In the genomic region with DNA sequence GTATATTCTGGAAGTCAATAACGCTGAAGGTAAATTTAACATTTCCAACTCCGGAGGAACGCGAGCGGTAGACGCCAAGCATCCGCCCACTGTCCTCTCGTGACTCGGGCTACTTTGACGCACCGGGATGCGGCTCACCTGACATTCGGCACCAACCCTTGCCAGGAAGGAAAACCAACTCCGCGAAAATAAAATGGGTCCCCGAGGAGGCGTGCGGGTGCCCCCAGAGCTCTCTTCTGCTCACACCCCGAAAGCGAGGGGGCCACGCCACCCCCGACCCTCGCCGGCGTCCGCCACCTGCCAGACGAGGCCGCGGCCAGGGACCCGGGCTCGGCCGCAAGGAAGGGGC, we compare ENCODE assay signal across 8 cellular contexts. TPM values are rescaled to one million over a fixed set of nuclear protein-coding genes. Genes with fewer than 3 reads are reported as not detected.
DNase-seq lines count a peak whose midpoint lies in the region; ATAC-seq, FAIRE-seq and TF ChIP-seq lines count a peak whose summit lies in the region.

No MANE protein-coding gene starts in this region.

- H3K27me3 ChIP-seq in HAP-1 (ENCODE audit: low read depth): no peaks in the 10 kb centered on the region
- no peaks in the 10 kb centered on the region for H3K27me3 ChIP-seq in OCI-LY1 (ENCODE audit: insufficient read depth, low read length)
- no peaks in the 10 kb centered on the region for H3K27me3 ChIP-seq in left ventricle myocardium inferior (ENCODE audit: low read depth)
- H3K27me3 ChIP-seq in psoas muscle (ENCODE audit: insufficient read depth in 3 of 3, low read length in 2 of 3): no peaks in the 10 kb centered on the region

- H3K4me1 Mint-ChIP-seq in activated naive CD8-positive, alpha-beta T cell (ENCODE audit: low read depth): peaks cover 38% of the 10 kb centered on the region

- H3K4me3 ChIP-seq in HAP-1 (peak overlapping the region; percentile 53), OCI-LY1 (ENCODE audit: low read depth, low read length, poor library complexity, severe bottlenecking) (peak overlapping the region; percentile 86), left ventricle myocardium inferior (peak overlapping the region; percentile 93), psoas muscle (peak overlapping the region; percentile 91)

- no peaks in the 10 kb centered on the region for H3K9me2 ChIP-seq in OCI-LY1 (ENCODE audit: low read depth, low read length)

- no peaks in the 10 kb centered on the region for H3K9me3 Mint-ChIP-seq in activated naive CD8-positive, alpha-beta T cell (ENCODE audit: low read depth)

- 0 to 1% (median 0%) methylated on average over 27 to 32 of the region's 32 CpGs for WGBS in psoas muscle, 3 donors

- no peak for TF ChIP-seq CTCF in OCI-LY1 (IDR thresholded peaks at IDR 0.05; ENCODE audit: low read length)
- no peak for TF ChIP-seq CTCF in left ventricle myocardium inferior (IDR thresholded peaks at IDR 0.05; ENCODE audit: borderline replicate concordance)
- no peak for TF ChIP-seq CTCF in psoas muscle (IDR thresholded peaks at IDR 0.05)
- TF ChIP-seq CTCF in D721Med (IDR thresholded peaks at IDR 0.05; ENCODE audit: insufficient read depth, missing control alignments): no peak

- peak overlapping the region; percentile 83 for H3K9ac ChIP-seq in OCI-LY1 (ENCODE audit: low read length)

- H3K27ac Mint-ChIP-seq in activated naive CD8-positive, alpha-beta T cell: peak overlapping the region; percentile 94

- peaks cover 43% of the 10 kb centered on the region for H3K79me2 ChIP-seq in OCI-LY1 (ENCODE audit: insufficient read depth, low read length)

- FAIRE-seq in D721Med (lab: Jason Lieb, UNC): no peak

- peak overlapping the region; percentile 87 for H3K4me2 ChIP-seq in OCI-LY1 (ENCODE audit: low read length)

- DNase-seq in DMS53 (lab: John Stamatoyannopoulos, UW) (peak; percentile 67), HAP-1 (ENCODE audit: low spot score in 2 of 2) (peak in 1 of 2 experiments; percentile 35), left ventricle myocardium inferior (peak; percentile 32), psoas muscle (peak; percentile 49 to 76), NOMO-1 treated with DMSO at 0.1 percent for 48 hours (lab: John Stamatoyannopoulos, UW; ENCODE audit: unreplicated experiment) (no peak), D721Med (ENCODE audit: insufficient read length, low spot score) (no peak)

- no peaks in the 10 kb centered on the region for H4K20me1 ChIP-seq in OCI-LY1 (ENCODE audit: insufficient read depth, low read length)

- in situ Hi-C loops in HAP-1 (cut with MboI; ENCODE audit: low sequenced_read_pairs): no loop called here

- H3K27me3 Mint-ChIP-seq in activated naive CD8-positive, alpha-beta T cell: no peaks in the 10 kb centered on the region

- H3K9me3 ChIP-seq in HAP-1 (no peaks in the 10 kb centered on the region), OCI-LY1 (ENCODE audit: low read length) (no peaks in the 10 kb centered on the region), left ventricle myocardium inferior (replicated peaks) (no peaks in the 10 kb centered on the region), psoas muscle (no peaks in the 10 kb centered on the region)

- H3K27ac ChIP-seq in OCI-LY1 (ENCODE audit: low read depth, low read length, poor library complexity, severe bottlenecking) (peak overlapping the region; percentile 89), left ventricle myocardium inferior (replicated peaks) (peak overlapping the region; percentile 99), psoas muscle (peak overlapping the region; percentile 96)

- H3F3A ChIP-seq in OCI-LY1 (ENCODE audit: insufficient read depth, low read length): 0 out of 2 replicates have a peak, but pooled peaks cover 6% of the 10 kb centered on the region

- intact Hi-C loops in left ventricle myocardium inferior (cut with micrococcal nuclease) (no loop called here), psoas muscle (cut with DNase I) (loop anchor here in 1 of 2 donors (5.0 kb wide), 1 partner anchor 52 kb away; no protein-coding TSS in a partner anchor)

- H3K36me3 ChIP-seq in HAP-1 (replicated peaks) (no peaks in the 10 kb centered on the region), OCI-LY1 (ENCODE audit: insufficient read depth, low read length) (peaks cover 9% of the 10 kb centered on the region; the same call in 1 of the 2 replicates), left ventricle myocardium inferior (no peaks in the 10 kb centered on the region), psoas muscle (ENCODE audit: insufficient read depth in 1 of 2, low read depth in 1 of 2) (no peaks in the 10 kb centered on the region)

- H2AFZ ChIP-seq in OCI-LY1 (ENCODE audit: low read length): no peak overlapping the region

- H3K4me1 ChIP-seq in HAP-1 (peaks cover 2% of the 10 kb centered on the region; the same call in 1 of the 2 replicates), OCI-LY1 (ENCODE audit: insufficient read depth, low read length, severe bottlenecking) (peaks cover 42% of the 10 kb centered on the region), left ventricle myocardium inferior (peaks cover 51% of the 10 kb centered on the region), psoas muscle (peaks cover 31% of the 10 kb centered on the region)

- H3K4me3 Mint-ChIP-seq in activated naive CD8-positive, alpha-beta T cell: peak overlapping the region; percentile 96

- no peaks in the 10 kb centered on the region for H3K36me3 Mint-ChIP-seq in activated naive CD8-positive, alpha-beta T cell

- ATAC-seq in psoas muscle: peak; percentile 61 to 77 (median 70)

RNA-seq across cellular contexts. Expression of gene ITSN2, which starts 0.7 kb away (rescaled TPM):
- total RNA-seq in left ventricle myocardium inferior (24.4 TPM), psoas muscle (10 to 100 TPM; 33.5 to 71.7 (median 39.9) TPM)
- polyA plus RNA-seq in psoas muscle: 10 to 100 TPM; 12.2 to 15.0 (median 14.4) TPM

Comparison
In these comparisons a context has a peak if more than half of its experiments do, and no peak if none do; other contexts are left out.
1. DNase-seq: peak in DMS53 (single experiment), left ventricle myocardium inferior (single experiment) and psoas muscle (2 of 2); none in NOMO-1 treated with DMSO at 0.1 percent for 48 hours (single experiment) and D721Med (single experiment).
2. Peak in every context shown above with its lines, with median percentiles within 50 percentile points of each other: H3K4me3 ChIP-seq and H3K27ac ChIP-seq.